1 cellular context compared by ENCODE assay signal in the genomic region with DNA sequence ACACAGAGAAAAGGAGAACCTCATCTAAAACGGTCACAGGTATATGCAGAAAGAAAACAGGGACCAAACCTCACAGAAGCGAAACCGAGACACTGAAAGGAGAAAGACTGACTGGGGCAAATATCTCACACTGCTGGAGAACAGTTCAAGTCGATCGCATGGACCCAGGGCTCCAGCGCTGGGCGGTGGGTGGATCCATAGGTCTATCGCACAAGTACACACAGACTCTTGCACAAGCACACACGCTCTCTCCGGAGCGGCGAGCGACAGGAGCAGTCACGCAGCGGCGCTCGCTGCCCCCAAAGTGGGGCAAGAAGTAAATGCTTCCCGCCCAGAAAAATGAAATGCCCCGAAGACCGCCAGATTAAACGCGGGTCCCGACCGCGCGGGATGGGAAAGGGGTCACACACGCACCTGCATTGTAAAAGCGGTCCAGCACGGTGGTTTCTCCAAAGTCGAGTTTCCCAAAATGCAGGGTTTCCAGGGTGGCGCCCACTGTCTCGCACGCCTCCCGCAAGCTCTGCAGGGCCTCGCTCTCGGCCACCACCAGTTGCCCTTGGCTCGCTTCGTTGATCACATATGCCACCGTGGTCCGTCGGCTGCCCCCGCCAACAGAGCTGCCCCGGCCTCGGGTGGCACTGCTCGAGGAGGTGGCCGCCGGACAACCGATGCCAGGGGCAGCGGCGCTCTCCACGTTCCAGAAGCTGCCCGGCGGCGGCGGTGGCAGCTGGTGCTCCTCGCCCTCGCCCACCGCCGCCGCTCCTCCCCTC.
TF ChIP-seq lines count a peak whose summit lies in the region.

No MANE protein-coding gene starts in this region.

TF ChIP-seq in SK-N-SH, 30 proteins besides CTCF, POLR2A, EP300 and RAD21 (continued from another document):
- TF ChIP-seq, protein P1, sequence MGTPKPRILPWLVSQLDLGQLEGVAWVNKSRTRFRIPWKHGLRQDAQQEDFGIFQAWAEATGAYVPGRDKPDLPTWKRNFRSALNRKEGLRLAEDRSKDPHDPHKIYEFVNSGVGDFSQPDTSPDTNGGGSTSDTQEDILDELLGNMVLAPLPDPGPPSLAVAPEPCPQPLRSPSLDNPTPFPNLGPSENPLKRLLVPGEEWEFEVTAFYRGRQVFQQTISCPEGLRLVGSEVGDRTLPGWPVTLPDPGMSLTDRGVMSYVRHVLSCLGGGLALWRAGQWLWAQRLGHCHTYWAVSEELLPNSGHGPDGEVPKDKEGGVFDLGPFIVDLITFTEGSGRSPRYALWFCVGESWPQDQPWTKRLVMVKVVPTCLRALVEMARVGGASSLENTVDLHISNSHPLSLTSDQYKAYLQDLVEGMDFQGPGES (IDR thresholded peaks at IDR 0.05; ENCODE audit: low read depth, low read length): no peak
- TF ChIP-seq, protein P2, sequence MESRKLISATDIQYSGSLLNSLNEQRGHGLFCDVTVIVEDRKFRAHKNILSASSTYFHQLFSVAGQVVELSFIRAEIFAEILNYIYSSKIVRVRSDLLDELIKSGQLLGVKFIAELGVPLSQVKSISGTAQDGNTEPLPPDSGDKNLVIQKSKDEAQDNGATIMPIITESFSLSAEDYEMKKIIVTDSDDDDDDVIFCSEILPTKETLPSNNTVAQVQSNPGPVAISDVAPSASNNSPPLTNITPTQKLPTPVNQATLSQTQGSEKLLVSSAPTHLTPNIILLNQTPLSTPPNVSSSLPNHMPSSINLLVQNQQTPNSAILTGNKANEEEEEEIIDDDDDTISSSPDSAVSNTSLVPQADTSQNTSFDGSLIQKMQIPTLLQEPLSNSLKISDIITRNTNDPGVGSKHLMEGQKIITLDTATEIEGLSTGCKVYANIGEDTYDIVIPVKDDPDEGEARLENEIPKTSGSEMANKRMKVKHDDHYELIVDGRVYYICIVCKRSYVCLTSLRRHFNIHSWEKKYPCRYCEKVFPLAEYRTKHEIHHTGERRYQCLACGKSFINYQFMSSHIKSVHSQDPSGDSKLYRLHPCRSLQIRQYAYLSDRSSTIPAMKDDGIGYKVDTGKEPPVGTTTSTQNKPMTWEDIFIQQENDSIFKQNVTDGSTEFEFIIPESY (IDR thresholded peaks at IDR 0.05; ENCODE audit: borderline replicate concordance, low read depth): no peak
- no peak for TF ChIP-seq EZH2phosphoT487 (IDR thresholded peaks at IDR 0.05; ENCODE audit: borderline replicate concordance, low read depth)
- TF ChIP-seq, protein P3, sequence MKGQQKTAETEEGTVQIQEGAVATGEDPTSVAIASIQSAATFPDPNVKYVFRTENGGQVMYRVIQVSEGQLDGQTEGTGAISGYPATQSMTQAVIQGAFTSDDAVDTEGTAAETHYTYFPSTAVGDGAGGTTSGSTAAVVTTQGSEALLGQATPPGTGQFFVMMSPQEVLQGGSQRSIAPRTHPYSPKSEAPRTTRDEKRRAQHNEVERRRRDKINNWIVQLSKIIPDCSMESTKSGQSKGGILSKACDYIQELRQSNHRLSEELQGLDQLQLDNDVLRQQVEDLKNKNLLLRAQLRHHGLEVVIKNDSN (IDR thresholded peaks at IDR 0.05; ENCODE audit: borderline replicate concordance, low read depth): no peak
- no peak for TF ChIP-seq SMC3 (IDR thresholded peaks at IDR 0.05; ENCODE audit: low read depth, low read length)
